Comparison of ENCODE assay signal across 1 cellular context in the genomic region with DNA sequence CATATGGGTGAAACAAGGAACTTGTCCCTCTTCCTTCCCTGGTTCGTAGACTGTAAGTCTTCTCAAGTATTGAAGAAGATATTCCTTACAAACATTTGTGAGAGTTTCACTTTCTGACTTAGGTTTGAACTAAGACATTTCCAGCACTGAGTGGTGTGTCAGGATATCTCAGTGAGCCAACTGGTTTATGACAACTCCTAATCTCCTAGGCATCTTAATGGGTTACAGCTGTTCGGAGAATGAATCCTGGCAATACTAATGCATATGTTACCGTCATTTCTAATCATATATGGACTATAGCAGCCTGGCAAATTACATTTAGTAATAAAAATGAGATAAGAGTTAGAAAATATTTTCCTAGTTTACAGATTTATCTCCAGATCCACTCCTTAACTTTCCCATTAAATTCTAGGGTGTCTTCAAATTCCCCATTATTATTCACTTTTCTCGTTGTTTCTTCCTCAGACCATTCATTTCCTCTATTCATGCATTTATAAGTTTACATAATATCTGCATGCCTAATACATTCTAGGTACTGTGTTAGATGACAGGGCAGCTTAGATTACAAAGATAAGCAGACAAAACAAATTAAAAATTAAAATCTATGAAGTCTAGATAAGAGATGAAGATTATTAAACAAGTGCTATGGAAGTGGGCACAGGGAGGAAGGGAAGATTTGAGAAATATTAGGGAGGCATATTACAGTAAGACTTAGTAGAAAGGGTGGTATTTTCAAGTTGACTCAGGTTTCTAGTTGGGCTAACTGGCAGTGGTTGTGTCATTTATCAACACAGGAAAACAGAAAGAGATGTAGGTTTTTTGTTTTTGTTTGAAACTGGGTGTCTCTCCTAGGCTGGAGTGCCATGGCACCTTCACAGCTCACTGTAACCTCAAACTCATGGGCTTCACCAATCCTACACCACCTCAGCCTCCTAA.
TF ChIP-seq lines count a peak whose summit lies in the region.

No MANE protein-coding gene starts in this region.

TF ChIP-seq in WTC11, 78 proteins besides CTCF, POLR2A, EP300 and RAD21 (continued from another document):
- TF ChIP-seq, protein P1, sequence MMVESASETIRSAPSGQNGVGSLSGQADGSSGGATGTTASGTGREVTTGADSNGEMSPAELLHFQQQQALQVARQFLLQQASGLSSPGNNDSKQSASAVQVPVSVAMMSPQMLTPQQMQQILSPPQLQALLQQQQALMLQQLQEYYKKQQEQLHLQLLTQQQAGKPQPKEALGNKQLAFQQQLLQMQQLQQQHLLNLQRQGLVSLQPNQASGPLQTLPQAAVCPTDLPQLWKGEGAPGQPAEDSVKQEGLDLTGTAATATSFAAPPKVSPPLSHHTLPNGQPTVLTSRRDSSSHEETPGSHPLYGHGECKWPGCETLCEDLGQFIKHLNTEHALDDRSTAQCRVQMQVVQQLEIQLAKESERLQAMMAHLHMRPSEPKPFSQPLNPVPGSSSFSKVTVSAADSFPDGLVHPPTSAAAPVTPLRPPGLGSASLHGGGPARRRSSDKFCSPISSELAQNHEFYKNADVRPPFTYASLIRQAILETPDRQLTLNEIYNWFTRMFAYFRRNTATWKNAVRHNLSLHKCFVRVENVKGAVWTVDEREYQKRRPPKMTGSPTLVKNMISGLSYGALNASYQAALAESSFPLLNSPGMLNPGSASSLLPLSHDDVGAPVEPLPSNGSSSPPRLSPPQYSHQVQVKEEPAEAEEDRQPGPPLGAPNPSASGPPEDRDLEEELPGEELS (CRISPR knock-in tag; IDR thresholded peaks at IDR 0.05): no peak
TF ChIP-seq in WTC11: peak in this region for 0.
